ENCODE assay signal across 17 cellular contexts in the genomic region with DNA sequence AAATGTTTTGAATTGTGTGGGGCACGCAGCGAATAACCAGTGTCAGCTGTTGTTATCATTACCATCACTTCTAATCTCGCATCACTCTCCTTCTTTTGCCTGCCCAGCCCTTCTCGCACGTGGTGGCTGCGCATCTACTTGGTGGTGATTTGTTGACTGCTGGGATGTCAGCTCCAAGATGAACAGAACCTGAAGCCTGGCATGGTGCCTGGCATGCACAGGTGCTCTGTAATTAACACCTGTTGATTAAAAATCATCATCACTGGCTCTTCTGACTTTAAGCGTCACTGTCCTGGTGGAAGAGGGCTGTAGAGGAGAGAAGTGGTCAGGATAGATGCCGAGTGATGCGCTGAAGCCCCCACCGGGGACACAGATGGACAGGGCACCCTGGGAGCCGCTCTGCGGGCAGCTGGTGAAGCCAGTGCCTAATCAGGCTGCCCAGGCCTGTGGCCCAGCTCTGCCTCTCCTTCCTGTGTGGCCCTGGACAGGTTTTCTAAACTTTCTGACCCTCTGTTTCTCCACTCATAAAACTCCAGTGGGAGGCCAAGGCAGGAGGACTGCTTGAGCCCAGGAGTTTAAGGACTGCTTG.
"Had no signal": no experiment of that assay in that cellular context is flagged by ENCODE, and none has a peak within 500 bp of the region (broad histone marks: within the 10 kb centered on the region; RNA-seq: fewer than 3 reads in every experiment).

No MANE protein-coding gene starts in this region.

- H3K36me3 Mint-ChIP-seq: activated naive CD4-positive, alpha-beta T cell treated with anti-CD3 and anti-CD28 coated beads, Interleukin-2, amount 50 U/mL, for 24 hours; naive thymus-derived CD8-positive, alpha-beta T cell had no signal

- H3K9ac ChIP-seq: parathyroid adenoma had no signal

- H3K4me3 ChIP-seq: adrenal gland, cardiac muscle cell, colonic mucosa, esophagus muscularis mucosa, tibial artery had no signal

- H3K4me1 ChIP-seq: adrenal gland, colonic mucosa, parathyroid adenoma, tibial artery had no signal

- H3K27ac ChIP-seq: adrenal gland, cardiac muscle cell, colonic mucosa, esophagus muscularis mucosa, neutrophil, parathyroid adenoma, tibial artery had no signal

- H3K36me3 ChIP-seq: adrenal gland, cardiac muscle cell, colonic mucosa, esophagus muscularis mucosa, neutrophil, tibial artery had no signal

- H3K9me3 Mint-ChIP-seq: activated CD4-positive, alpha-beta memory T cell treated with anti-CD3 and anti-CD28 coated beads, Interleukin-2, amount 10 ng/mL, durations not matched to agents 7 days and 5 days; activated naive CD4-positive, alpha-beta T cell treated with anti-CD3 and anti-CD28 coated beads, Interleukin-2, amount 50 U/mL, for 24 hours; activated T-cell treated with anti-CD3 and anti-CD28 coated beads, Interleukin-2, amount 50 U/mL, for 4 hours had no signal

- H3K27me3 Mint-ChIP-seq: activated CD4-positive, alpha-beta memory T cell treated with anti-CD3 and anti-CD28 coated beads, Interleukin-2, amount 10 ng/mL, durations not matched to agents 7 days and 5 days; activated naive CD4-positive, alpha-beta T cell treated with anti-CD3 and anti-CD28 coated beads, Interleukin-2, amount 50 U/mL, for 24 hours had no signal

- H3K27me3 ChIP-seq: cardiac muscle cell, colonic mucosa, neutrophil, tibial artery had no signal

- H3K4me3 Mint-ChIP-seq: activated CD4-positive, alpha-beta memory T cell treated with anti-CD3 and anti-CD28 coated beads, Interleukin-2, amount 10 ng/mL, durations not matched to agents 7 days and 5 days; activated CD4-positive, alpha-beta T cell treated with anti-CD3 and anti-CD28 coated beads for 36 hours; activated naive CD4-positive, alpha-beta T cell treated with anti-CD3 and anti-CD28 coated beads, Interleukin-2, amount 50 U/mL, for 24 hours; activated T-cell treated with anti-CD3 and anti-CD28 coated beads, Interleukin-2, amount 50 U/mL, for 4 hours; naive thymus-derived CD8-positive, alpha-beta T cell had no signal

- H2AFZ ChIP-seq: parathyroid adenoma had no signal

- H3K79me2 ChIP-seq: parathyroid adenoma had no signal

- DNase-seq: activated CD4-positive, alpha-beta memory T cell treated with anti-CD3 and anti-CD28 coated beads, Interleukin-2, amount 10 ng/mL, durations not matched to agents 7 days and 5 days; activated CD4-positive, alpha-beta T cell treated with anti-CD3 and anti-CD28 coated beads for 36 hours; activated effector memory CD4-positive, alpha-beta T cell treated with anti-CD3 and anti-CD28 coated beads, Interleukin-2, amount 50 U/mL, for 16 hours; activated T-cell treated with anti-CD3 and anti-CD28 coated beads, Interleukin-2, amount 50 U/mL, for 4 hours; adrenal gland; colonic mucosa; mammary epithelial cell; naive thymus-derived CD8-positive, alpha-beta T cell; retina; stimulated activated CD4-positive, alpha-beta T cell treated with anti-CD3 and anti-CD28 coated beads, Interleukin-2, amount 100 ng/mL, for 48 hours; stimulated activated naive CD4-positive, alpha-beta T cell; tibial artery had no signal

- H3K4me1 Mint-ChIP-seq: activated CD4-positive, alpha-beta memory T cell treated with anti-CD3 and anti-CD28 coated beads, Interleukin-2, amount 10 ng/mL, durations not matched to agents 7 days and 5 days had no signal

- H3K27ac Mint-ChIP-seq: activated CD4-positive, alpha-beta memory T cell treated with anti-CD3 and anti-CD28 coated beads, Interleukin-2, amount 10 ng/mL, durations not matched to agents 7 days and 5 days; activated CD4-positive, alpha-beta T cell treated with anti-CD3 and anti-CD28 coated beads for 36 hours; activated naive CD4-positive, alpha-beta T cell treated with anti-CD3 and anti-CD28 coated beads, Interleukin-2, amount 50 U/mL, for 24 hours; naive thymus-derived CD8-positive, alpha-beta T cell had no signal

- H3K9me3 ChIP-seq: adrenal gland, colonic mucosa, esophagus muscularis mucosa, neutrophil, tibial artery had no signal
